ENCODE assay signal across 1 cellular context in the genomic region with DNA sequence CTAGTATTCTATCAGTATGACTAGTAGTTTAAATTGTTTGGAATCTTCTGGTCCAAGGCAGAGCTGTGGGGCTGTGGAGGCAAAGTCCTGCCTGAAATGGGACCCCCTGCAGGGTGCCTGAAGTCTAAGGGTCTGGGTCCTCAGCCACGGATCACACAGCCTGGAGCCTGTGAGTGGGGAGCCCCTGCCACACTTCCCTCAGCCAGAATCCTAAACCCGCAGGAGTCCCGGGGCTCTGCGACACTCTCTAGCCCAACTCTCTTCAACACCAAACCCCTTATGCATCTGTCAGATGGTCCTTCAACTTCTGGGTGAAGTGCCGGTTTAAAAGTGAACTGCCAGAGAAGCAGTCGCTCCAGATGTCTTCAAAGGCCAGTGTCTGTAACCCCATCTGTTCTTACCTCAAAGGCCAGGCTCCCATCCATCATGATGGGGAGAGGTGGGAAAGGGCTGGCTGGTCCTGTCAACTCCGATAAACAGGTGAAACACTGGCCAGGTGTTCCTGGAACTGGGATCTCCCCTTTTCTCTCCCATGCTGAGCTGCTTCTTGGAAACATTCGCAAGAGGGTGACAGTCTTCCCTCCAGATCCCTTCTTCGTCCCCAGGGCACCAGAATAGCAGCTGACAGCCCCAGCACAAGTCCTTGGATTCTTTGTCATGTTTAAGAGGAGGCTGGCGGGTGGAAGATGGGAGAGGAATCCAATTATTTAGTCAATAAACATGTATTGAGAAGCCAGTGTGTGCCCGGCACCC.
TF ChIP-seq lines count a peak whose summit lies in the region.

No MANE protein-coding gene starts in this region.

TF ChIP-seq in WTC11, 78 proteins besides CTCF, POLR2A, EP300 and RAD21 (continued from another document):
- TF ChIP-seq, protein P1, sequence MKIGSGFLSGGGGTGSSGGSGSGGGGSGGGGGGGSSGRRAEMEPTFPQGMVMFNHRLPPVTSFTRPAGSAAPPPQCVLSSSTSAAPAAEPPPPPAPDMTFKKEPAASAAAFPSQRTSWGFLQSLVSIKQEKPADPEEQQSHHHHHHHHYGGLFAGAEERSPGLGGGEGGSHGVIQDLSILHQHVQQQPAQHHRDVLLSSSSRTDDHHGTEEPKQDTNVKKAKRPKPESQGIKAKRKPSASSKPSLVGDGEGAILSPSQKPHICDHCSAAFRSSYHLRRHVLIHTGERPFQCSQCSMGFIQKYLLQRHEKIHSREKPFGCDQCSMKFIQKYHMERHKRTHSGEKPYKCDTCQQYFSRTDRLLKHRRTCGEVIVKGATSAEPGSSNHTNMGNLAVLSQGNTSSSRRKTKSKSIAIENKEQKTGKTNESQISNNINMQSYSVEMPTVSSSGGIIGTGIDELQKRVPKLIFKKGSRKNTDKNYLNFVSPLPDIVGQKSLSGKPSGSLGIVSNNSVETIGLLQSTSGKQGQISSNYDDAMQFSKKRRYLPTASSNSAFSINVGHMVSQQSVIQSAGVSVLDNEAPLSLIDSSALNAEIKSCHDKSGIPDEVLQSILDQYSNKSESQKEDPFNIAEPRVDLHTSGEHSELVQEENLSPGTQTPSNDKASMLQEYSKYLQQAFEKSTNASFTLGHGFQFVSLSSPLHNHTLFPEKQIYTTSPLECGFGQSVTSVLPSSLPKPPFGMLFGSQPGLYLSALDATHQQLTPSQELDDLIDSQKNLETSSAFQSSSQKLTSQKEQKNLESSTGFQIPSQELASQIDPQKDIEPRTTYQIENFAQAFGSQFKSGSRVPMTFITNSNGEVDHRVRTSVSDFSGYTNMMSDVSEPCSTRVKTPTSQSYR (CRISPR knock-in tag; IDR thresholded peaks at IDR 0.05), result no peak
- no peak for TF ChIP-seq KAT7 (CRISPR knock-in tag; IDR thresholded peaks at IDR 0.05; ENCODE audit: borderline replicate concordance)
- no peak for TF ChIP-seq ZNF219 (CRISPR knock-in tag; IDR thresholded peaks at IDR 0.05; ENCODE audit: borderline replicate concordance)
- TF ChIP-seq, protein P2, sequence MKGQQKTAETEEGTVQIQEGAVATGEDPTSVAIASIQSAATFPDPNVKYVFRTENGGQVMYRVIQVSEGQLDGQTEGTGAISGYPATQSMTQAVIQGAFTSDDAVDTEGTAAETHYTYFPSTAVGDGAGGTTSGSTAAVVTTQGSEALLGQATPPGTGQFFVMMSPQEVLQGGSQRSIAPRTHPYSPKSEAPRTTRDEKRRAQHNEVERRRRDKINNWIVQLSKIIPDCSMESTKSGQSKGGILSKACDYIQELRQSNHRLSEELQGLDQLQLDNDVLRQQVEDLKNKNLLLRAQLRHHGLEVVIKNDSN (CRISPR knock-in tag; IDR thresholded peaks at IDR 0.05), result no peak
- no peak for TF ChIP-seq FOXJ3 (CRISPR knock-in tag; IDR thresholded peaks at IDR 0.05; ENCODE audit: borderline replicate concordance)
